1 cellular context compared by ENCODE assay signal in the genomic region with DNA sequence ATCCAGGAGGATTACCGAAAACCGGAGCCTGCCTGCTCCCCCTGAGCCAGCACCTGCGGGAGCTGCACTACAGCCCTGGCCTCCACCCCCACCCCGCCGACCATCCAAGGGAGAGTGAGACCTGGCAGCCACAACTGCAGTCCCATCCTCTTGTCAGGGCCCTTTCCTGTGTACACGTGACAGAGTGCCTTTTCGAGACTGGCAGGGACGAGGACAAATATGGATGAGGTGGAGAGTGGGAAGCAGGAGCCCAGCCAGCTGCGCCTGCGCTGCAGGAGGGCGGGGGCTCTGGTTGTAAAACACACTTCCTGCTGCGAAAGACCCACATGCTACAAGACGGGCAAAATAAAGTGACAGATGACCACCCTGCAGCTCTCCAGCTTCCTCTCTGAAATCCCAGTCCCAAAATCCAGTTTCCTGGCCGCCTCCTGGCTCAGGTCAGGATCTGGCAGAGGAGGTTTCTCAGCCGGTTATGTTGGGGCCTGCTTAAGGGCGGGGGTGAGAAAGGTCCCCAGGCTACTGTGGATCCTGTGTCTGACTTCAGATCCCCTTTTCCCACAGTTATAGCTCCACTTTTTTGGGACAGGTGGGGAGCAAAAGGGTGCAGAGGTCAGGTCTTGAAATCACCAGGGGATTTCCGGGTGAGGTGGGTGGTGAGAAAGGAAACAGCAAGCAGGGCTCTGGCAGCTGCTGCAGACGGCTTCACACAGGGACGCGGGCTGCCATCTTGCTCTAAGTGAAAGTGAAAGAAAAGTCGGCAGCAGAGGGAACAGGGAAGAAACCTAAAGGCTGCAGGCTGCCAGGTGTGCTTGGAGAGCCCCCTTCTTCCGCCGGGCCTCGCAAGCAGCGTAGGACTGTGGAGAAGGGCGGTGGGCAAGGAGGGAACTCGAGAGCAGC.
A peak's percentile ranks its signal among the peaks of the same experiment; 100 is the strongest.
TF ChIP-seq lines count a peak whose summit lies in the region.

A gene with protein sequence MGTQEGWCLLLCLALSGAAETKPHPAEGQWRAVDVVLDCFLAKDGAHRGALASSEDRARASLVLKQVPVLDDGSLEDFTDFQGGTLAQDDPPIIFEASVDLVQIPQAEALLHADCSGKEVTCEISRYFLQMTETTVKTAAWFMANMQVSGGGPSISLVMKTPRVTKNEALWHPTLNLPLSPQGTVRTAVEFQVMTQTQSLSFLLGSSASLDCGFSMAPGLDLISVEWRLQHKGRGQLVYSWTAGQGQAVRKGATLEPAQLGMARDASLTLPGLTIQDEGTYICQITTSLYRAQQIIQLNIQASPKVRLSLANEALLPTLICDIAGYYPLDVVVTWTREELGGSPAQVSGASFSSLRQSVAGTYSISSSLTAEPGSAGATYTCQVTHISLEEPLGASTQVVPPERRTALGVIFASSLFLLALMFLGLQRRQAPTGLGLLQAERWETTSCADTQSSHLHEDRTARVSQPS (plus strand): TSS at position 695 of the 897 bp plus-strand sequence. CDS start 207 bp downstream, outside the sequence.

TF ChIP-seq in HepG2, 621 proteins besides CTCF, POLR2A, EP300 and RAD21 (continued from another document and continues in another):
- TF ChIP-seq, protein P1, sequence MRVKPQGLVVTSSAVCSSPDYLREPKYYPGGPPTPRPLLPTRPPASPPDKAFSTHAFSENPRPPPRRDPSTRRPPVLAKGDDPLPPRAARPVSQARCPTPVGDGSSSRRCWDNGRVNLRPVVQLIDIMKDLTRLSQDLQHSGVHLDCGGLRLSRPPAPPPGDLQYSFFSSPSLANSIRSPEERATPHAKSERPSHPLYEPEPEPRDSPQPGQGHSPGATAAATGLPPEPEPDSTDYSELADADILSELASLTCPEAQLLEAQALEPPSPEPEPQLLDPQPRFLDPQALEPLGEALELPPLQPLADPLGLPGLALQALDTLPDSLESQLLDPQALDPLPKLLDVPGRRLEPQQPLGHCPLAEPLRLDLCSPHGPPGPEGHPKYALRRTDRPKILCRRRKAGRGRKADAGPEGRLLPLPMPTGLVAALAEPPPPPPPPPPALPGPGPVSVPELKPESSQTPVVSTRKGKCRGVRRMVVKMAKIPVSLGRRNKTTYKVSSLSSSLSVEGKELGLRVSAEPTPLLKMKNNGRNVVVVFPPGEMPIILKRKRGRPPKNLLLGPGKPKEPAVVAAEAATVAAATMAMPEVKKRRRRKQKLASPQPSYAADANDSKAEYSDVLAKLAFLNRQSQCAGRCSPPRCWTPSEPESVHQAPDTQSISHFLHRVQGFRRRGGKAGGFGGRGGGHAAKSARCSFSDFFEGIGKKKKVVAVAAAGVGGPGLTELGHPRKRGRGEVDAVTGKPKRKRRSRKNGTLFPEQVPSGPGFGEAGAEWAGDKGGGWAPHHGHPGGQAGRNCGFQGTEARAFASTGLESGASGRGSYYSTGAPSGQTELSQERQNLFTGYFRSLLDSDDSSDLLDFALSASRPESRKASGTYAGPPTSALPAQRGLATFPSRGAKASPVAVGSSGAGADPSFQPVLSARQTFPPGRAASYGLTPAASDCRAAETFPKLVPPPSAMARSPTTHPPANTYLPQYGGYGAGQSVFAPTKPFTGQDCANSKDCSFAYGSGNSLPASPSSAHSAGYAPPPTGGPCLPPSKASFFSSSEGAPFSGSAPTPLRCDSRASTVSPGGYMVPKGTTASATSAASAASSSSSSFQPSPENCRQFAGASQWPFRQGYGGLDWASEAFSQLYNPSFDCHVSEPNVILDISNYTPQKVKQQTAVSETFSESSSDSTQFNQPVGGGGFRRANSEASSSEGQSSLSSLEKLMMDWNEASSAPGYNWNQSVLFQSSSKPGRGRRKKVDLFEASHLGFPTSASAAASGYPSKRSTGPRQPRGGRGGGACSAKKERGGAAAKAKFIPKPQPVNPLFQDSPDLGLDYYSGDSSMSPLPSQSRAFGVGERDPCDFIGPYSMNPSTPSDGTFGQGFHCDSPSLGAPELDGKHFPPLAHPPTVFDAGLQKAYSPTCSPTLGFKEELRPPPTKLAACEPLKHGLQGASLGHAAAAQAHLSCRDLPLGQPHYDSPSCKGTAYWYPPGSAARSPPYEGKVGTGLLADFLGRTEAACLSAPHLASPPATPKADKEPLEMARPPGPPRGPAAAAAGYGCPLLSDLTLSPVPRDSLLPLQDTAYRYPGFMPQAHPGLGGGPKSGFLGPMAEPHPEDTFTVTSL (CRISPR knock-in tag; IDR thresholded peaks at IDR 0.05; ENCODE audit: borderline replicate concordance): no peak
- TF ChIP-seq, protein P2, sequence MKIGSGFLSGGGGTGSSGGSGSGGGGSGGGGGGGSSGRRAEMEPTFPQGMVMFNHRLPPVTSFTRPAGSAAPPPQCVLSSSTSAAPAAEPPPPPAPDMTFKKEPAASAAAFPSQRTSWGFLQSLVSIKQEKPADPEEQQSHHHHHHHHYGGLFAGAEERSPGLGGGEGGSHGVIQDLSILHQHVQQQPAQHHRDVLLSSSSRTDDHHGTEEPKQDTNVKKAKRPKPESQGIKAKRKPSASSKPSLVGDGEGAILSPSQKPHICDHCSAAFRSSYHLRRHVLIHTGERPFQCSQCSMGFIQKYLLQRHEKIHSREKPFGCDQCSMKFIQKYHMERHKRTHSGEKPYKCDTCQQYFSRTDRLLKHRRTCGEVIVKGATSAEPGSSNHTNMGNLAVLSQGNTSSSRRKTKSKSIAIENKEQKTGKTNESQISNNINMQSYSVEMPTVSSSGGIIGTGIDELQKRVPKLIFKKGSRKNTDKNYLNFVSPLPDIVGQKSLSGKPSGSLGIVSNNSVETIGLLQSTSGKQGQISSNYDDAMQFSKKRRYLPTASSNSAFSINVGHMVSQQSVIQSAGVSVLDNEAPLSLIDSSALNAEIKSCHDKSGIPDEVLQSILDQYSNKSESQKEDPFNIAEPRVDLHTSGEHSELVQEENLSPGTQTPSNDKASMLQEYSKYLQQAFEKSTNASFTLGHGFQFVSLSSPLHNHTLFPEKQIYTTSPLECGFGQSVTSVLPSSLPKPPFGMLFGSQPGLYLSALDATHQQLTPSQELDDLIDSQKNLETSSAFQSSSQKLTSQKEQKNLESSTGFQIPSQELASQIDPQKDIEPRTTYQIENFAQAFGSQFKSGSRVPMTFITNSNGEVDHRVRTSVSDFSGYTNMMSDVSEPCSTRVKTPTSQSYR (CRISPR knock-in tag; IDR thresholded peaks at IDR 0.05; ENCODE audit: borderline replicate concordance): no peak
- TF ChIP-seq ZFY (CRISPR knock-in tag; IDR thresholded peaks at IDR 0.05): peak; percentile 83
- no peak for TF ChIP-seq SRY (CRISPR knock-in tag; IDR thresholded peaks at IDR 0.05)
- no peak for TF ChIP-seq FOXK2 (IDR thresholded peaks at IDR 0.05)
- TF ChIP-seq FOXM1 (CRISPR knock-in tag; IDR thresholded peaks at IDR 0.05): no peak
- TF ChIP-seq, protein P3, sequence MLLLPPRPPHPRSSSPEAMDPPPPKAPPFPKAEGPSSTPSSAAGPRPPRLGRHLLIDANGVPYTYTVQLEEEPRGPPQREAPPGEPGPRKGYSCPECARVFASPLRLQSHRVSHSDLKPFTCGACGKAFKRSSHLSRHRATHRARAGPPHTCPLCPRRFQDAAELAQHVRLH (CRISPR knock-in tag; IDR thresholded peaks at IDR 0.05; ENCODE audit: borderline replicate concordance, low read depth): no peak
- TF ChIP-seq GATAD2A (CRISPR knock-in tag; IDR thresholded peaks at IDR 0.05): no peak
- peak; percentile 58 for TF ChIP-seq MYC (CRISPR knock-in tag; IDR thresholded peaks at IDR 0.05; ENCODE audit: borderline replicate concordance)
- no peak for TF ChIP-seq NRL (CRISPR knock-in tag; IDR thresholded peaks at IDR 0.05; ENCODE audit: borderline replicate concordance)
- TF ChIP-seq, protein P4, sequence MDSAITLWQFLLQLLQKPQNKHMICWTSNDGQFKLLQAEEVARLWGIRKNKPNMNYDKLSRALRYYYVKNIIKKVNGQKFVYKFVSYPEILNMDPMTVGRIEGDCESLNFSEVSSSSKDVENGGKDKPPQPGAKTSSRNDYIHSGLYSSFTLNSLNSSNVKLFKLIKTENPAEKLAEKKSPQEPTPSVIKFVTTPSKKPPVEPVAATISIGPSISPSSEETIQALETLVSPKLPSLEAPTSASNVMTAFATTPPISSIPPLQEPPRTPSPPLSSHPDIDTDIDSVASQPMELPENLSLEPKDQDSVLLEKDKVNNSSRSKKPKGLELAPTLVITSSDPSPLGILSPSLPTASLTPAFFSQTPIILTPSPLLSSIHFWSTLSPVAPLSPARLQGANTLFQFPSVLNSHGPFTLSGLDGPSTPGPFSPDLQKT (CRISPR knock-in tag; IDR thresholded peaks at IDR 0.05; ENCODE audit: borderline replicate concordance): no peak
- no peak for TF ChIP-seq TCF12 (IDR thresholded peaks at IDR 0.05)
- no peak for TF ChIP-seq TCF12 (CRISPR knock-in tag; IDR thresholded peaks at IDR 0.05)
- peak; percentile 8; the same call in 1 of the 2 replicates for TF ChIP-seq MED13 (CRISPR knock-in tag; IDR thresholded peaks at IDR 0.05)
- peak; percentile 65; the same call in 1 of the 2 replicates for TF ChIP-seq ISX (CRISPR knock-in tag; conservative IDR thresholded peaks at IDR 0.05)
- 0 out of 2 replicates have a peak, but pooled peaks have one; percentile 67 for TF ChIP-seq ZNF773 (CRISPR knock-in tag; IDR thresholded peaks at IDR 0.05; ENCODE audit: borderline replicate concordance)
- TF ChIP-seq JUN (CRISPR knock-in tag; IDR thresholded peaks at IDR 0.05): no peak
- TF ChIP-seq ZNF343 (CRISPR knock-in tag; IDR thresholded peaks at IDR 0.05): no peak
- no peak for TF ChIP-seq ZIK1 (CRISPR knock-in tag; IDR thresholded peaks at IDR 0.05; ENCODE audit: borderline replicate concordance, low read depth)
- 0 out of 2 replicates have a peak, but pooled peaks have one; percentile 11 for TF ChIP-seq ETV5 (CRISPR knock-in tag; IDR thresholded peaks at IDR 0.05; ENCODE audit: borderline replicate concordance)
- TF ChIP-seq ZNF652 (CRISPR knock-in tag; IDR thresholded peaks at IDR 0.05; ENCODE audit: borderline replicate concordance, low read depth): 0 out of 2 replicates have a peak, but pooled peaks have one; percentile 9
- TF ChIP-seq PCBP2 (optimal IDR thresholded peaks at IDR 0.05; ENCODE audit: low read depth, low read length, poor library complexity, severe bottlenecking): no peak
- no peak for TF ChIP-seq ZNF839 (CRISPR knock-in tag; IDR thresholded peaks at IDR 0.05; ENCODE audit: borderline replicate concordance)
- TF ChIP-seq JUNB (CRISPR knock-in tag; IDR thresholded peaks at IDR 0.05; ENCODE audit: borderline replicate concordance): no peak
- 0 out of 2 replicates have a peak, but pooled peaks have one; percentile 30 for TF ChIP-seq ELF3 (CRISPR knock-in tag; IDR thresholded peaks at IDR 0.05)
- no peak for TF ChIP-seq PHF20 (CRISPR knock-in tag; IDR thresholded peaks at IDR 0.05)
- peak; percentile 34; the same call in 1 of the 2 replicates for TF ChIP-seq ZNF33B (CRISPR knock-in tag; IDR thresholded peaks at IDR 0.05)
- no peak for TF ChIP-seq MATR3 (CRISPR knock-in tag; IDR thresholded peaks at IDR 0.05)
- no peak for TF ChIP-seq SIX4 (CRISPR knock-in tag; IDR thresholded peaks at IDR 0.05)
- TF ChIP-seq ZNF354B (CRISPR knock-in tag; IDR thresholded peaks at IDR 0.05): no peak
- TF ChIP-seq, protein P5, sequence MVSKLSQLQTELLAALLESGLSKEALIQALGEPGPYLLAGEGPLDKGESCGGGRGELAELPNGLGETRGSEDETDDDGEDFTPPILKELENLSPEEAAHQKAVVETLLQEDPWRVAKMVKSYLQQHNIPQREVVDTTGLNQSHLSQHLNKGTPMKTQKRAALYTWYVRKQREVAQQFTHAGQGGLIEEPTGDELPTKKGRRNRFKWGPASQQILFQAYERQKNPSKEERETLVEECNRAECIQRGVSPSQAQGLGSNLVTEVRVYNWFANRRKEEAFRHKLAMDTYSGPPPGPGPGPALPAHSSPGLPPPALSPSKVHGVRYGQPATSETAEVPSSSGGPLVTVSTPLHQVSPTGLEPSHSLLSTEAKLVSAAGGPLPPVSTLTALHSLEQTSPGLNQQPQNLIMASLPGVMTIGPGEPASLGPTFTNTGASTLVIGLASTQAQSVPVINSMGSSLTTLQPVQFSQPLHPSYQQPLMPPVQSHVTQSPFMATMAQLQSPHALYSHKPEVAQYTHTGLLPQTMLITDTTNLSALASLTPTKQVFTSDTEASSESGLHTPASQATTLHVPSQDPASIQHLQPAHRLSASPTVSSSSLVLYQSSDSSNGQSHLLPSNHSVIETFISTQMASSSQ (IDR thresholded peaks at IDR 0.05; ENCODE audit: low read depth): no peak
- TF ChIP-seq, protein P5 (CRISPR knock-in tag; IDR thresholded peaks at IDR 0.05; ENCODE audit: borderline replicate concordance): no peak
- TF ChIP-seq ZNF282 (IDR thresholded peaks at IDR 0.05; ENCODE audit: partially characterized antibody): no peak
- TF ChIP-seq XBP1 (CRISPR knock-in tag; IDR thresholded peaks at IDR 0.05): 0 out of 2 replicates have a peak, but pooled peaks have one; percentile 30
- TF ChIP-seq CHCHD3 (CRISPR knock-in tag; IDR thresholded peaks at IDR 0.05): no peak
- TF ChIP-seq ZNF136 (CRISPR knock-in tag; IDR thresholded peaks at IDR 0.05; ENCODE audit: low read depth): peak; percentile 49; the same call in 1 of the 2 replicates
- TF ChIP-seq SMC3 (IDR thresholded peaks at IDR 0.05; ENCODE audit: low read length): no peak
- no peak for TF ChIP-seq MAFG (CRISPR knock-in tag; IDR thresholded peaks at IDR 0.05)
- no peak for TF ChIP-seq CHD4 (IDR thresholded peaks at IDR 0.05; ENCODE audit: borderline replicate concordance, low read length)
- TF ChIP-seq NFKB2 (CRISPR knock-in tag; IDR thresholded peaks at IDR 0.05; ENCODE audit: borderline replicate concordance): peak; percentile 61; the same call in 1 of the 2 replicates
- no peak for TF ChIP-seq MEIS1 (CRISPR knock-in tag; IDR thresholded peaks at IDR 0.05; ENCODE audit: borderline replicate concordance)
